16 cellular contexts compared by ENCODE assay signal in the genomic region with DNA sequence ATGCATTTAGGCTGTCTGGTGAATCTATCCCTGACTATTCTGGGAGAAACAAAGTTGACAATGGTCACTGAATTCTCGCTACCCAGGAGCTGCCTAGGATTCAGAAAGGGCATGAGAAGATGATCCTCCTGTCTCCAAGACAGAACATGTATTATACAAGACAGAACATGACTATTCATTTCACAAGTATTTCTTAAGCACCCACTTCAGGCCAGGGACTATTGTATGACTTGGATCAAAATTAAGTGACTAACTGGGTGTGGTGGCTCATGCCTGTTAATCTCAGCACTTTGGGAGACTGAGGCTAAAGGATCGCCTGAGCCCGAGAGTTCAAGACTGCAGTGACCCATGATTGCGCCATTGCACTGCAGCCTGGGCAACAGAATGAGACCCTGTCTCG.
"Had no signal": no experiment of that assay in that cellular context is flagged by ENCODE, and none has a peak within 500 bp of the region (broad histone marks: within the 10 kb centered on the region; RNA-seq: fewer than 3 reads in every experiment).

No MANE protein-coding gene starts in this region.

- DNase-seq: activated CD4-positive, CD25-positive, alpha-beta regulatory T cell treated with anti-CD3 and anti-CD28 coated beads, Interleukin-2, amount 50 U/mL, for 72 hours; activated naive CD4-positive, alpha-beta T cell; esophagus squamous epithelium; gastrocnemius medialis; heart left ventricle; mucosa of descending colon; naive thymus-derived CD4-positive, alpha-beta T cell; posterior cingulate gyrus; retina; stimulated activated CD4-positive, alpha-beta T cell treated with anti-CD3 and anti-CD28 coated beads, Interleukin-2, amount 100 ng/mL, for 48 hours; T-helper 1 cell; T1000; tibial artery; uterus had no signal

- H3K4me3 ChIP-seq: esophagus squamous epithelium, gastrocnemius medialis, heart left ventricle, mucosa of descending colon, tibial artery, uterus had no signal

- H3K4me3 Mint-ChIP-seq: activated T-helper 1 cell treated with anti-CD3 and anti-CD28 coated beads, Interleukin-12 subunit alpha, Interleukin-12 subunit beta, Interleukin-2, Interleukin-4 antibody, amounts not matched to agents 30 ng/mL and 10 ng/mL and 1 ng/mL, durations not matched to agents 14 hours and 24 hours and 36 hours; naive thymus-derived CD4-positive, alpha-beta T cell; stimulated activated memory B cell treated with anti-CD40 and anti-IgM and Interleukin-4, amounts not matched to agents 10 μg/mL and 1 μg/mL and 100 μg/mL, for 72 hours had no signal

- H3K27me3 ChIP-seq: gastrocnemius medialis, heart left ventricle, tibial artery, uterus had no signal

- H3K4me1 Mint-ChIP-seq: stimulated activated memory B cell treated with anti-CD40 and anti-IgM and Interleukin-4, amounts not matched to agents 10 μg/mL and 1 μg/mL and 100 μg/mL, for 72 hours had no signal

- H3K9me3 Mint-ChIP-seq: activated T-helper 1 cell treated with anti-CD3 and anti-CD28 coated beads, Interleukin-12 subunit alpha, Interleukin-12 subunit beta, Interleukin-2, Interleukin-4 antibody, amounts not matched to agents 30 ng/mL and 10 ng/mL and 1 ng/mL, durations not matched to agents 14 hours and 24 hours and 36 hours; stimulated activated memory B cell treated with anti-CD40 and anti-IgM and Interleukin-4, amounts not matched to agents 10 μg/mL and 1 μg/mL and 100 μg/mL, for 72 hours had no signal

- H3K36me3 Mint-ChIP-seq: stimulated activated memory B cell treated with anti-CD40 and anti-IgM and Interleukin-4, amounts not matched to agents 10 μg/mL and 1 μg/mL and 100 μg/mL, for 72 hours had no signal

- H3K36me3 ChIP-seq: uterus had no signal

- H3K27ac Mint-ChIP-seq: activated T-helper 1 cell treated with anti-CD3 and anti-CD28 coated beads, Interleukin-12 subunit alpha, Interleukin-12 subunit beta, Interleukin-2, Interleukin-4 antibody, amounts not matched to agents 30 ng/mL and 10 ng/mL and 1 ng/mL, durations not matched to agents 14 hours and 24 hours and 36 hours; naive thymus-derived CD4-positive, alpha-beta T cell; stimulated activated memory B cell treated with anti-CD40 and anti-IgM and Interleukin-4, amounts not matched to agents 10 μg/mL and 1 μg/mL and 100 μg/mL, for 72 hours had no signal

- ATAC-seq: heart left ventricle; mucosa of descending colon; naive thymus-derived CD4-positive, alpha-beta T cell; stimulated activated memory B cell treated with anti-CD40 and anti-IgM and Interleukin-4, amounts not matched to agents 10 μg/mL and 1 μg/mL and 100 μg/mL, for 72 hours had no signal

- H3K9me3 ChIP-seq: esophagus squamous epithelium, gastrocnemius medialis, heart left ventricle, mucosa of descending colon, tibial artery, uterus had no signal

- H3K4me1 ChIP-seq: gastrocnemius medialis, heart left ventricle, tibial artery, uterus had no signal

- H3K27ac ChIP-seq: gastrocnemius medialis, heart left ventricle, tibial artery, uterus had no signal
